ENCODE assay signal across 1 cellular context in genomic region chr1:245715970-245716369, GRCh38.
TF ChIP-seq lines count a peak whose summit lies in the region.

No MANE protein-coding gene starts in this region.

TF ChIP-seq in GM23338, 12 proteins besides CTCF, POLR2A, EP300 and RAD21 (continued from another document):
- TF ChIP-seq REST (IDR thresholded peaks at IDR 0.05; ENCODE audit: unreplicated experiment) (no peak), STAT1 (IDR thresholded peaks at IDR 0.05; ENCODE audit: unreplicated experiment) (no peak), ETS1 (IDR thresholded peaks at IDR 0.05) (no peak), NANOG (IDR thresholded peaks at IDR 0.05; ENCODE audit: borderline replicate concordance) (no peak), POLR2AphosphoS5 (IDR thresholded peaks at IDR 0.05; ENCODE audit: low read depth) (no peak), EZH2phosphoT487 (IDR thresholded peaks at IDR 0.05; ENCODE audit: unreplicated experiment) (no peak)
